In the genomic region with DNA sequence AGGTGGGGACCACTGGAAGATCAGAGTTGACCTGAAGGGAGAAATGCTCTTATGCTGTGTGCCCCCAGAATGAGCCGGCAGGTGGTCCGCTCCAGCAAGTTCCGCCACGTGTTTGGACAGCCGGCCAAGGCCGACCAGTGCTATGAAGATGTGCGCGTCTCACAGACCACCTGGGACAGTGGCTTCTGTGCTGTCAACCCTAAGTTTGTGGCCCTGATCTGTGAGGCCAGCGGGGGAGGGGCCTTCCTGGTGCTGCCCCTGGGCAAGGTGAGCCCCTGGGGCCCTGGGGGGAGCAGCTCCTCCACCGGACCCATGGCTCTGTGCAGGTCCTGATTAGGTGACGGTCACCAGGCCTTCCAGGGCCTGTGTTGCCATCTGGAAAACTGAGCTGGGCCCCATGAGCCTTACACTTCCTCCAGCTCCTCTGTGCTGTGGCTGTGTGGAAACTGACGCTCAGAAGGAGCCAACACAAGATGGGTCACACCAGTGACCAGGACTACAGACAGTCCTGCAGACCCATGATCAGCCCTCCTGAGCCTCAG, we compare ENCODE assay signal across 10 cellular contexts. TPM values are rescaled to one million over a fixed set of nuclear protein-coding genes. Genes with fewer than 3 reads are reported as not detected.
DNase-seq lines count a peak whose midpoint lies in the region; ATAC-seq, FAIRE-seq and TF ChIP-seq lines count a peak whose summit lies in the region.
"Had no signal": no experiment of that assay in that cellular context is flagged by ENCODE, and none has a peak within 500 bp of the region (broad histone marks: within the 10 kb centered on the region; RNA-seq: fewer than 3 reads in every experiment).

No MANE protein-coding gene starts in this region.

- peak overlapping the region; percentile 55 to 59 for H3K4me3 ChIP-seq in small intestine (ENCODE audit: low read depth in 1 of 2, low read length in 2 of 2)
- H3K4me3 ChIP-seq: SK-N-MC had no signal

- FAIRE-seq in small intestine (lab: Jason Lieb, UNC): no peak

- H3K9me3 ChIP-seq in small intestine (ENCODE audit: control insufficient read depth, low read depth): no peaks in the 10 kb centered on the region

- CTCF ChIA-PET in GM10248 (lab: Yijun Ruan, JAX): interaction anchor here (1.0 to 3.6 kb wide), 6 partner anchors 9 to 224 kb away, joined by 3 to 17 read pairs (median 4); a partner anchor contains a TSS

- DNase-seq in GM10248 (ENCODE audit: extremely low spot score) (peak; percentile 22), NAMALWA (ENCODE audit: low spot score) (peak; percentile 60), cerebellar cortex (ENCODE audit: low spot score) (peak; percentile 16), small intestine (no peak), pons (ENCODE audit: low spot score) (no peak), amniotic stem cell (lab: John Stamatoyannopoulos, UW) (no peak)
- DNase-seq: foreskin keratinocyte had no signal

- POLR2A ChIA-PET in GM10248 (lab: Yijun Ruan, JAX): interaction anchor here (1.5 to 1.7 kb wide), 2 partner anchors 93 to 120 kb away, joined by 4 to 10 read pairs; a partner anchor contains a TSS

- no peaks in the 10 kb centered on the region for H3K4me1 ChIP-seq in small intestine (ENCODE audit: control insufficient read depth in 2 of 2, insufficient read depth in 1 of 2, low read depth in 1 of 2, low read length in 1 of 2)
- H3K4me1 ChIP-seq: foreskin keratinocyte had no signal

- TF ChIP-seq CTCF in GM10248 (IDR thresholded peaks at IDR 0.05; ENCODE audit: control extremely low read depth, extremely low read depth, low read depth, missing control alignments): no peak

- peak overlapping the region; percentile 24 to 87 for H3K27ac ChIP-seq in small intestine (ENCODE audit: low read depth in 1 of 2, low read length in 1 of 2)
- H3K27ac ChIP-seq: foreskin keratinocyte, SK-N-MC had no signal

- ATAC-seq in HG03354 (IDR thresholded peaks at IDR 0.05; ENCODE audit: poor library complexity, severe bottlenecking, unreplicated experiment): no peak
- ATAC-seq in HG02623 (IDR thresholded peaks at IDR 0.05; ENCODE audit: unreplicated experiment): no peak
- ATAC-seq: foreskin keratinocyte had no signal

- WGBS in small intestine, 3 donors: 70 to 91% (median 72%) methylated on average over 12 of the region's 12 CpGs

- no peaks in the 10 kb centered on the region for H3K36me3 ChIP-seq in small intestine (ENCODE audit: control insufficient read depth in 2 of 2, insufficient read depth in 2 of 2, low read length in 2 of 2)

- H3K27me3 ChIP-seq in small intestine (ENCODE audit: control insufficient read depth in 2 of 2, insufficient read depth in 2 of 2, low read length in 2 of 2): no peaks in the 10 kb centered on the region
- H3K27me3 ChIP-seq: foreskin keratinocyte had no signal

RNA-seq across cellular contexts. Expression of a gene that starts 1.8 kb away (rescaled TPM):
- polyA plus RNA-seq in small intestine: 10 to 100 TPM; 27.3 to 65.7 (median 36.6) TPM

RNA-seq across cellular contexts. Expression of a gene that starts 8.3 kb away (rescaled TPM):
- 100 to 1,000 TPM; 365 to 614 (median 391) TPM for polyA plus RNA-seq in small intestine

RNA-seq across cellular contexts. Expression of a gene that starts 8.5 kb away (rescaled TPM):
- 100 to 1,000 TPM in 2 of 3 donors, 10 to 100 TPM in 1; 77.2 to 318 (median 287) TPM for polyA plus RNA-seq in small intestine

RNA-seq across cellular contexts. Expression of a gene that starts 13.8 kb away (rescaled TPM):
- polyA plus RNA-seq in small intestine: 100 to 1,000 TPM in 2 of 3 donors, 10 to 100 TPM in 1; 43.0 to 376 (median 253) TPM

Comparison
In these comparisons a context has a peak if more than half of its experiments do, and no peak if none do; other contexts are left out.
1. DNase-seq: peak in GM10248 (single experiment), NAMALWA (single experiment) and cerebellar cortex (single experiment); none in small intestine (single experiment), pons (single experiment) and amniotic stem cell (single experiment).